ENCODE assay signal across 8 cellular contexts in genomic region chr19:36604656-36605100, GRCh38. TPM values are rescaled to one million over a fixed set of nuclear protein-coding genes. Genes with fewer than 3 reads are reported as not detected.
DNase-seq lines count a peak whose midpoint lies in the region; ATAC-seq and TF ChIP-seq lines count a peak whose summit lies in the region.

No MANE protein-coding gene starts in this region.

- CTCF ChIA-PET in Calu3 (lab: Charles Lee), result interaction anchor here (0.6 kb wide), 2 partner anchors 85 to 888 kb away, joined by 3 to 4 read pairs; no protein-coding TSS in a partner anchor

- H3K4me1 Mint-ChIP-seq in Calu3 (ENCODE audit: low read depth, unreplicated experiment), result no peaks in the 10 kb centered on the region
- H3K4me1 Mint-ChIP-seq in activated CD4-positive, alpha-beta T cell treated with anti-CD3 and anti-CD28 coated beads, Interleukin-2, amount 10 ng/mL, durations not matched to agents 24 days and 14 days, result peaks cover 22% of the 10 kb centered on the region
- H3K4me1 Mint-ChIP-seq in dendritic cell treated with granulocyte-macrophage colony-stimulating factor and Interleukin-4, amounts not matched to agents 40 ng/mL and 50 ng/mL, for 4 days (ENCODE audit: low read depth), result peaks cover 21% of the 10 kb centered on the region

- peak overlapping the region; percentile 71 for H3K4me3 ChIP-seq in lower lobe of right lung

- no peaks in the 10 kb centered on the region for H3K27me3 ChIP-seq in lower lobe of right lung (ENCODE audit: low read depth)

- peaks cover 15% of the 10 kb centered on the region for H3K36me3 Mint-ChIP-seq in Calu3 (ENCODE audit: insufficient read depth, unreplicated experiment)
- peaks cover 41% of the 10 kb centered on the region for H3K36me3 Mint-ChIP-seq in activated CD4-positive, alpha-beta T cell treated with anti-CD3 and anti-CD28 coated beads, Interleukin-2, amount 10 ng/mL, durations not matched to agents 24 days and 14 days (ENCODE audit: low read depth)
- H3K36me3 Mint-ChIP-seq in dendritic cell treated with granulocyte-macrophage colony-stimulating factor and Interleukin-4, amounts not matched to agents 40 ng/mL and 50 ng/mL, for 4 days (ENCODE audit: low read depth), result peaks cover 54% of the 10 kb centered on the region

- H3K27ac Mint-ChIP-seq in Calu3 (ENCODE audit: unreplicated experiment), result peak overlapping the region; percentile 37
- peak overlapping the region; percentile 98 for H3K27ac Mint-ChIP-seq in activated CD4-positive, alpha-beta T cell treated with anti-CD3 and anti-CD28 coated beads, Interleukin-2, amount 10 ng/mL, durations not matched to agents 24 days and 14 days
- peak overlapping the region; percentile 93 for H3K27ac Mint-ChIP-seq in dendritic cell treated with granulocyte-macrophage colony-stimulating factor and Interleukin-4, amounts not matched to agents 40 ng/mL and 50 ng/mL, for 4 days

- intact Hi-C loops in Calu3 (cut with micrococcal nuclease; ENCODE audit: unreplicated experiment) (no loop called here), lower lobe of right lung (cut with DNase I) (no loop called here)
- intact Hi-C loops in activated CD4-positive, alpha-beta T cell treated with anti-CD3 and anti-CD28 coated beads, Interleukin-2, amount 10 ng/mL, durations not matched to agents 24 days and 14 days (cut with micrococcal nuclease), result loop anchor here (1.0 to 10.0 kb wide), 10 partner anchors 31 to 610 kb away; partner anchors contain the start of genes ZFP14, ZNF260, ZNF383 and ZNF461
- intact Hi-C loops in dendritic cell treated with granulocyte-macrophage colony-stimulating factor and Interleukin-4, amounts not matched to agents 40 ng/mL and 50 ng/mL, for 4 days (cut with micrococcal nuclease), result loop anchor here (2.0 kb wide), 1 partner anchor 32 kb away; the partner anchor contains the start of gene ZNF529

- no peaks in the 10 kb centered on the region for H3K27me3 Mint-ChIP-seq in Calu3 (ENCODE audit: unreplicated experiment)
- H3K27me3 Mint-ChIP-seq in activated CD4-positive, alpha-beta T cell treated with anti-CD3 and anti-CD28 coated beads, Interleukin-2, amount 10 ng/mL, durations not matched to agents 24 days and 14 days, result no peaks in the 10 kb centered on the region
- no peaks in the 10 kb centered on the region for H3K27me3 Mint-ChIP-seq in dendritic cell treated with granulocyte-macrophage colony-stimulating factor and Interleukin-4, amounts not matched to agents 40 ng/mL and 50 ng/mL, for 4 days

- peaks cover 11% of the 10 kb centered on the region for H3K4me1 ChIP-seq in lower lobe of right lung

- BruUV-seq in Calu3 (replicated peaks; lab: Mats Ljungman, UMichigan), result no TSS peak

- DNase-seq in Calu3 (peak; percentile 54), MV-4-11 (lab: John Stamatoyannopoulos, UW) (peak; percentile 63), lower lobe of right lung (peak; percentile 69), NCI-H748 treated with DMSO at 0.1 percent for 48 hours (lab: John Stamatoyannopoulos, UW) (no peak)
- peak; percentile 94 for DNase-seq in activated CD4-positive, alpha-beta T cell treated with anti-CD3 and anti-CD28 coated beads, Interleukin-2, amount 10 ng/mL, durations not matched to agents 24 days and 14 days
- DNase-seq in stimulated activated CD4-positive, alpha-beta T cell treated with anti-CD3 and anti-CD28 coated beads, TNF-alpha, amount 100 ng/mL, for 4 hours (ENCODE audit: low read depth in 3 of 3), result peak; percentile 77 to 86 (median 81)

- H3K4me3 Mint-ChIP-seq in Calu3 (ENCODE audit: low read depth, unreplicated experiment), result peak overlapping the region; percentile 80
- peak overlapping the region; percentile 89 for H3K4me3 Mint-ChIP-seq in activated CD4-positive, alpha-beta T cell treated with anti-CD3 and anti-CD28 coated beads, Interleukin-2, amount 10 ng/mL, durations not matched to agents 24 days and 14 days
- peak overlapping the region; percentile 92 for H3K4me3 Mint-ChIP-seq in dendritic cell treated with granulocyte-macrophage colony-stimulating factor and Interleukin-4, amounts not matched to agents 40 ng/mL and 50 ng/mL, for 4 days

- ATAC-seq in GM21717 (IDR thresholded peaks at IDR 0.05; ENCODE audit: unreplicated experiment), result peak; percentile 67
- peak; percentile 84 to 90 for ATAC-seq in lower lobe of right lung

- H3K36me3 ChIP-seq in lower lobe of right lung, result no peaks in the 10 kb centered on the region

- peak overlapping the region; percentile 79 for H3K27ac ChIP-seq in lower lobe of right lung

- no peak for TF ChIP-seq CTCF in Calu3 (IDR thresholded peaks at IDR 0.05; ENCODE audit: unreplicated experiment)
- no peak for TF ChIP-seq CTCF in lower lobe of right lung (IDR thresholded peaks at IDR 0.05)

- peaks cover 7% of the 10 kb centered on the region for H3K9me3 ChIP-seq in lower lobe of right lung

- peaks cover 23% of the 10 kb centered on the region for H3K9me3 Mint-ChIP-seq in Calu3 (ENCODE audit: low read depth, unreplicated experiment)
- H3K9me3 Mint-ChIP-seq in activated CD4-positive, alpha-beta T cell treated with anti-CD3 and anti-CD28 coated beads, Interleukin-2, amount 10 ng/mL, durations not matched to agents 24 days and 14 days, result peaks cover 22% of the 10 kb centered on the region
- peaks cover 52% of the 10 kb centered on the region for H3K9me3 Mint-ChIP-seq in dendritic cell treated with granulocyte-macrophage colony-stimulating factor and Interleukin-4, amounts not matched to agents 40 ng/mL and 50 ng/mL, for 4 days

RNA-seq across cellular contexts. Expression of gene ZNF382, which starts 0.4 kb away (rescaled TPM):
- total RNA-seq in Calu3 (2022) (2.5 and 4.2 TPM in 2 replicates), lower lobe of right lung (5.2 TPM)
- total RNA-seq in activated CD4-positive, alpha-beta T cell treated with anti-CD3 and anti-CD28 coated beads, Interleukin-2, amount 10 ng/mL, durations not matched to agents 24 days and 14 days, result 9.5 and 13.2 TPM in 2 replicates

RNA-seq across cellular contexts. Expression of gene ZNF529, which starts 31.6 kb away (rescaled TPM):
- total RNA-seq in Calu3 (2022) (8.9 and 11.9 TPM in 2 replicates), lower lobe of right lung (10.6 TPM)
- total RNA-seq in activated CD4-positive, alpha-beta T cell treated with anti-CD3 and anti-CD28 coated beads, Interleukin-2, amount 10 ng/mL, durations not matched to agents 24 days and 14 days, result 16.8 and 17.6 TPM in 2 replicates

Comparison
In these comparisons a context has a peak if more than half of its experiments do, and no peak if none do; other contexts are left out.
1. H3K27ac Mint-ChIP-seq: peak in every context shown above with its lines; median percentile 98 in activated CD4-positive, alpha-beta T cell treated with anti-CD3 and anti-CD28 coated beads, Interleukin-2, amount 10 ng/mL, durations not matched to agents 24 days and 14 days; 93 in dendritic cell treated with granulocyte-macrophage colony-stimulating factor and Interleukin-4, amounts not matched to agents 40 ng/mL and 50 ng/mL, for 4 days; 37 in Calu3.
2. intact Hi-C loops: an anchor here in activated CD4-positive, alpha-beta T cell treated with anti-CD3 and anti-CD28 coated beads, Interleukin-2, amount 10 ng/mL, durations not matched to agents 24 days and 14 days (1.0 to 10.0 kb wide) and dendritic cell treated with granulocyte-macrophage colony-stimulating factor and Interleukin-4, amounts not matched to agents 40 ng/mL and 50 ng/mL, for 4 days (2.0 kb wide); none called in Calu3 and lower lobe of right lung.